8 cellular contexts compared by ENCODE assay signal in the genomic region with DNA sequence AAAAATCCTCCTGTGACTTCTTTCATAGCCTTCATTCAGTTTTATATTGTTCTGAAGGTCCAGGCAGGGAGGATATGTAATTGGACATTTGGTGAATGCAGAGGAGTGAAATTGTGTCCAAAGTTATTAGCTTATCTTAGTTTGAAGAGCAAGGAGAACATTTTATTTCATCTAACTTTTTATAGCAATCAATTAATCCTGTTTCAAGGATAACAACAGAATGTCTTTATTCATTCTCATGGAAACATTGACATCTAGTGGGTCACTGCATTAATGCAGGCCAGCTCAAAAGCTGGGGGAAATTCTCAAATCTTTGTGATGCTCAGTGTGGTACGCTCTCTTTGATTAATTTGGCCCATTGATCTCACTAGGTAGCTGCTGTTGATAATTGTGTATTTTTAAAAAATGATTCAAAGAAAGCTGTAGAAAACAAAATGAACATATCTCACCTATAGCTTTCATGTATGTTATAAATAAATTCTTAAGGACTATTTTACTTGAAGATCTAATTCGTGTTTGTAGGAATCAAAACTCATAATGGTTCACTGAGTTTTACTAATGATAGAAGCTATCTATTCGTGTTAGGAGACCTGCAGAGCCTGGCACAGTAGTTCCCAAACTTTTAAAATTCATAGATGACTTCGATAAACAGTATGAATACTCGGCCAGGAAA.
DNase-seq lines count a peak whose midpoint lies in the region; ATAC-seq, FAIRE-seq and TF ChIP-seq lines count a peak whose summit lies in the region.

No MANE protein-coding gene starts in this region.

- H3K27ac ChIP-seq in DOHH2 (ENCODE audit: low read depth, low read length) (no peak overlapping the region), HepG2 (ENCODE audit: extremely low read length, insufficient read depth, low read length) (no peak overlapping the region), uterus (peak overlapping the region in 1 of 2 donors; percentile 66)

- no TSS peak for BruUV-seq in HepG2 (replicated peaks; lab: Mats Ljungman, UMichigan)

- H3K4me1 ChIP-seq in DOHH2 (ENCODE audit: control insufficient read depth, low read length) (no peaks in the 10 kb centered on the region), HepG2 (ENCODE audit: insufficient read depth, low read length) (peaks cover 11% of the 10 kb centered on the region), uterus (peaks cover 0 to 6% of the 10 kb centered on the region in 2 donors)

- DNase-seq in NCI-H774 (lab: John Stamatoyannopoulos, UW) (peak; percentile 63), chondrocyte (ENCODE audit: low spot score) (no peak), HepG2 (ENCODE audit: low spot score) (peak; percentile 1), uterus (peak in 1 of 2 donors; percentile 22)

- no peaks in the 10 kb centered on the region for H3K9me2 ChIP-seq in DOHH2 (replicated peaks; ENCODE audit: control insufficient read depth, low read length)

- peaks cover 57% of the 10 kb centered on the region for H3K4me1 Mint-ChIP-seq in chondrocyte (ENCODE audit: low read depth)

- H3K4me3 ChIP-seq in DOHH2 (ENCODE audit: low read length), result no peak overlapping the region
- H3K4me3 ChIP-seq in HepG2 (replicated peaks in 1 of 3; ENCODE audit: insufficient read depth in 1 of 3, low read depth in 2 of 3, low read length in 3 of 3), result no peak overlapping the region
- H3K4me3 ChIP-seq in uterus, result no peak overlapping the region

- POLR2A ChIA-PET in HepG2 (lab: Yijun Ruan, JAX), result no interaction called here

- H3K79me2 ChIP-seq in DOHH2 (ENCODE audit: control insufficient read depth, low read length), result no peaks in the 10 kb centered on the region
- H3K79me2 ChIP-seq in HepG2 (ENCODE audit: insufficient read depth, low read length), result no peaks in the 10 kb centered on the region

- no peak for TF ChIP-seq EP300 in HepG2 (IDR thresholded peaks at IDR 0.05; ENCODE audit: low read depth in 2 of 2, low read length in 2 of 2)
- no peak for TF ChIP-seq EP300 in HepG2 (CRISPR knock-in tag; IDR thresholded peaks at IDR 0.05; ENCODE audit: borderline replicate concordance)

- H3K4me2 ChIP-seq in DOHH2 (ENCODE audit: low read length) (no peak overlapping the region), HepG2 (ENCODE audit: low read depth, low read length) (no peak overlapping the region)

- H3F3A ChIP-seq in DOHH2 (ENCODE audit: control insufficient read depth, insufficient read depth), result no peaks in the 10 kb centered on the region

- WGBS in HepG2 (ENCODE audit: low lambda C conversion rate), result 33% methylated on average over 5 of the region's 5 CpGs

- H3K9me3 Mint-ChIP-seq in chondrocyte (ENCODE audit: low read depth), result no peaks in the 10 kb centered on the region

- H4K20me1 ChIP-seq in DOHH2 (ENCODE audit: control insufficient read depth, insufficient read depth, low read depth, low read length), result no peaks in the 10 kb centered on the region
- H4K20me1 ChIP-seq in HepG2 (ENCODE audit: insufficient read depth, low read length), result no peaks in the 10 kb centered on the region

- peak; percentile 52 for ATAC-seq in HG03342 (IDR thresholded peaks at IDR 0.05; ENCODE audit: unreplicated experiment)
- peak; percentile 57; the same call in 2 of the 3 replicates for ATAC-seq in HepG2
- ATAC-seq in GM21737 (IDR thresholded peaks at IDR 0.05; ENCODE audit: unreplicated experiment), result no peak

- no peak overlapping the region for H3K9ac ChIP-seq in HepG2 (ENCODE audit: insufficient read depth, low read depth, low read length)

- CTCF ChIA-PET in HepG2 (lab: Yijun Ruan, JAX; ENCODE audit: low intra/inter-chr PET ratio, low total read pairs), result no interaction called here

- FAIRE-seq in A204.1 (lab: Jason Lieb, UNC) (peak; percentile 86), HepG2 (lab: Jason Lieb, UNC) (peak; percentile 52)

- TF ChIP-seq CTCF in DOHH2 (IDR thresholded peaks at IDR 0.05; ENCODE audit: low read depth, low read length, poor library complexity, severe bottlenecking) (peak; percentile 76), chondrocyte (IDR thresholded peaks at IDR 0.05) (peak; percentile 97), HepG2 (CRISPR knock-in tag; IDR thresholded peaks at IDR 0.05) (peak; percentile 65), uterus (IDR thresholded peaks at IDR 0.05) (peak; percentile 77 to 92 (median 82))

- TF ChIP-seq RAD21 in HepG2 (CRISPR knock-in tag; IDR thresholded peaks at IDR 0.05), result peak; percentile 35; the same call in 1 of the 2 replicates

- in situ Hi-C loops in HepG2 (cut with HindIII; ENCODE audit: extremely low pct_ligation_motif_present, low pct_unique_long_range_greater_than_20kb), result no loop called here

- H3K9me3 ChIP-seq in DOHH2 (ENCODE audit: control insufficient read depth, insufficient read depth, low read length), result no peaks in the 10 kb centered on the region
- no peaks in the 10 kb centered on the region for H3K9me3 ChIP-seq in HepG2 (ENCODE audit: low read length)
- no peaks in the 10 kb centered on the region for H3K9me3 ChIP-seq in uterus

- H3K27me3 ChIP-seq in DOHH2 (ENCODE audit: control insufficient read depth, low read length) (no peaks in the 10 kb centered on the region), HepG2 (ENCODE audit: control insufficient read depth in 1 of 2, insufficient read depth in 2 of 2, low read length in 2 of 2) (no peaks in the 10 kb centered on the region), uterus (no peaks in the 10 kb centered on the region)

- peak overlapping the region; percentile 75 for H3K27ac Mint-ChIP-seq in chondrocyte (ENCODE audit: unreplicated experiment)

- intact Hi-C loops in HepG2 (cut with micrococcal nuclease; ENCODE audit: unreplicated experiment), result loop anchor here (1.0 to 10.0 kb wide), 3 partner anchors 301 to 1871 kb away; no protein-coding TSS in a partner anchor
- intact Hi-C loops in uterus (cut with DNase I; ENCODE audit: low total_unique reads), result no loop called here

- H2AFZ ChIP-seq in HepG2 (ENCODE audit: low read length), result no peak overlapping the region

- no peaks in the 10 kb centered on the region for H3K27me3 Mint-ChIP-seq in chondrocyte (ENCODE audit: low read depth)

- H3K36me3 ChIP-seq in DOHH2 (ENCODE audit: control insufficient read depth, low read length) (no peaks in the 10 kb centered on the region), HepG2 (replicated peaks in 1 of 2; ENCODE audit: control insufficient read depth in 1 of 2, insufficient read depth in 2 of 2, low read length in 2 of 2) (no peaks in the 10 kb centered on the region), uterus (no peaks in the 10 kb centered on the region)

- H3K36me3 Mint-ChIP-seq in chondrocyte (ENCODE audit: low read depth), result no peaks in the 10 kb centered on the region

- H3K4me3 Mint-ChIP-seq in chondrocyte (ENCODE audit: unreplicated experiment), result peak overlapping the region; percentile 26

- TF ChIP-seq POLR2A in HepG2 (IDR thresholded peaks at IDR 0.05; ENCODE audit: insufficient read depth in 1 of 2, low read depth in 2 of 2, low read length in 2 of 2), result no peak
- no peak for TF ChIP-seq POLR2A in uterus (IDR thresholded peaks at IDR 0.05)

TF ChIP-seq in HepG2, 621 proteins besides CTCF, POLR2A, EP300 and RAD21:
- TF ChIP-seq MEF2D (CRISPR knock-in tag; IDR thresholded peaks at IDR 0.05), result no peak
- TF ChIP-seq TRIM24 (CRISPR knock-in tag; IDR thresholded peaks at IDR 0.05), result no peak
- TF ChIP-seq KLF15 (CRISPR knock-in tag; IDR thresholded peaks at IDR 0.05; ENCODE audit: borderline replicate concordance), result no peak
- TF ChIP-seq STAG1 (CRISPR knock-in tag; IDR thresholded peaks at IDR 0.05), result peak; percentile 83
- no peak for TF ChIP-seq SYNCRIP (IDR thresholded peaks at IDR 0.05; ENCODE audit: insufficient read depth, low read depth, low read length)
- peak; percentile 53 for TF ChIP-seq SMC3 (IDR thresholded peaks at IDR 0.05; ENCODE audit: low read length)
- TF ChIP-seq BHLHE40 (IDR thresholded peaks at IDR 0.05; ENCODE audit: low read length), result no peak
- TF ChIP-seq, protein P1, sequence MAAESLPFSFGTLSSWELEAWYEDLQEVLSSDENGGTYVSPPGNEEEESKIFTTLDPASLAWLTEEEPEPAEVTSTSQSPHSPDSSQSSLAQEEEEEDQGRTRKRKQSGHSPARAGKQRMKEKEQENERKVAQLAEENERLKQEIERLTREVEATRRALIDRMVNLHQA (CRISPR knock-in tag; IDR thresholded peaks at IDR 0.05), result no peak
- TF ChIP-seq, protein P2, sequence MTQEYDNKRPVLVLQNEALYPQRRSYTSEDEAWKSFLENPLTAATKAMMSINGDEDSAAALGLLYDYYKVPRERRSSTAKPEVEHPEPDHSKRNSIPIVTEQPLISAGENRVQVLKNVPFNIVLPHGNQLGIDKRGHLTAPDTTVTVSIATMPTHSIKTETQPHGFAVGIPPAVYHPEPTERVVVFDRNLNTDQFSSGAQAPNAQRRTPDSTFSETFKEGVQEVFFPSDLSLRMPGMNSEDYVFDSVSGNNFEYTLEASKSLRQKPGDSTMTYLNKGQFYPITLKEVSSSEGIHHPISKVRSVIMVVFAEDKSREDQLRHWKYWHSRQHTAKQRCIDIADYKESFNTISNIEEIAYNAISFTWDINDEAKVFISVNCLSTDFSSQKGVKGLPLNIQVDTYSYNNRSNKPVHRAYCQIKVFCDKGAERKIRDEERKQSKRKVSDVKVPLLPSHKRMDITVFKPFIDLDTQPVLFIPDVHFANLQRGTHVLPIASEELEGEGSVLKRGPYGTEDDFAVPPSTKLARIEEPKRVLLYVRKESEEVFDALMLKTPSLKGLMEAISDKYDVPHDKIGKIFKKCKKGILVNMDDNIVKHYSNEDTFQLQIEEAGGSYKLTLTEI (CRISPR knock-in tag; conservative IDR thresholded peaks at IDR 0.05), result no peak
- TF ChIP-seq, protein P3, sequence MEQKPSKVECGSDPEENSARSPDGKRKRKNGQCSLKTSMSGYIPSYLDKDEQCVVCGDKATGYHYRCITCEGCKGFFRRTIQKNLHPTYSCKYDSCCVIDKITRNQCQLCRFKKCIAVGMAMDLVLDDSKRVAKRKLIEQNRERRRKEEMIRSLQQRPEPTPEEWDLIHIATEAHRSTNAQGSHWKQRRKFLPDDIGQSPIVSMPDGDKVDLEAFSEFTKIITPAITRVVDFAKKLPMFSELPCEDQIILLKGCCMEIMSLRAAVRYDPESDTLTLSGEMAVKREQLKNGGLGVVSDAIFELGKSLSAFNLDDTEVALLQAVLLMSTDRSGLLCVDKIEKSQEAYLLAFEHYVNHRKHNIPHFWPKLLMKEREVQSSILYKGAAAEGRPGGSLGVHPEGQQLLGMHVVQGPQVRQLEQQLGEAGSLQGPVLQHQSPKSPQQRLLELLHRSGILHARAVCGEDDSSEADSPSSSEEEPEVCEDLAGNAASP (CRISPR knock-in tag; IDR thresholded peaks at IDR 0.05; ENCODE audit: borderline replicate concordance), result no peak
- TF ChIP-seq ZNF563 (CRISPR knock-in tag; IDR thresholded peaks at IDR 0.05), result no peak
TF ChIP-seq in HepG2: peak in this region for 2.
